Comparison of ENCODE assay signal across 1 cellular context in genomic region chr12:124188561-124189405, GRCh38.
TF ChIP-seq lines count a peak whose summit lies in the region.

No MANE protein-coding gene starts in this region.

TF ChIP-seq in GM23338, 12 proteins besides CTCF, POLR2A, EP300 and RAD21 (continued from another document):
- TF ChIP-seq ZNF462 (CRISPR knock-in tag; IDR thresholded peaks at IDR 0.05) (no peak), CREB1 (CRISPR knock-in tag; IDR thresholded peaks at IDR 0.05; ENCODE audit: low read depth) (no peak), ZNF114 (CRISPR knock-in tag; IDR thresholded peaks at IDR 0.05) (no peak)
